ENCODE assay signal across 17 cellular contexts in genomic region chr17:78374189-78374588, GRCh38. TPM values are rescaled to one million over a fixed set of nuclear protein-coding genes. Genes with fewer than 3 reads are reported as not detected.
DNase-seq lines count a peak whose midpoint lies in the region; ATAC-seq, FAIRE-seq and TF ChIP-seq lines count a peak whose summit lies in the region.
"Had no signal": no experiment of that assay in that cellular context is flagged by ENCODE, and none has a peak within 500 bp of the region (broad histone marks: within the 10 kb centered on the region; RNA-seq: fewer than 3 reads in every experiment).

No MANE protein-coding gene starts in this region.

- dilution Hi-C loops in endothelial cell of umbilical vein (cut with MboI; ENCODE audit: extremely low pct_ligation_motif_present, low sequenced_read_pairs): no loop called here

- H2AFZ ChIP-seq in endothelial cell of umbilical vein (ENCODE audit: low read depth, low read length) (no peak overlapping the region), OCI-LY7 (ENCODE audit: low read length) (no peak overlapping the region)

- no peaks in the 10 kb centered on the region for H3K9me2 ChIP-seq in OCI-LY7 (ENCODE audit: insufficient read depth, low read length)

- no peaks in the 10 kb centered on the region for H3K27me3 ChIP-seq in endothelial cell of umbilical vein (ENCODE audit: control insufficient read depth in 2 of 2, insufficient read depth in 2 of 2, low read length in 2 of 2)
- H3K27me3 ChIP-seq: testis had no signal

- TF ChIP-seq CTCF in natural killer cell (IDR thresholded peaks at IDR 0.05) (no peak), endothelial cell of umbilical vein (IDR thresholded peaks at IDR 0.05; ENCODE audit: extremely low read depth in 1 of 2, insufficient read depth in 1 of 2, low read depth in 1 of 2, low read length in 2 of 2) (no peak), nephron (IDR thresholded peaks at IDR 0.05; ENCODE audit: unreplicated experiment in 3 of 3) (no peak), OCI-LY7 (conservative IDR thresholded peaks at IDR 0.05; ENCODE audit: low read length) (no peak)

- H3K4me1 ChIP-seq in endothelial cell of umbilical vein (ENCODE audit: control insufficient read depth, extremely low read depth, insufficient read depth, low read length) (peaks cover 28% of the 10 kb centered on the region), OCI-LY7 (ENCODE audit: insufficient read depth, low read length, poor library complexity, severe bottlenecking) (peaks cover 6% of the 10 kb centered on the region)

- POLR2A ChIA-PET in endothelial cell of umbilical vein (lab: Charles Lee): interaction anchor here (1.5 kb wide), 1 partner anchor 14 kb away, joined by 6 read pairs; the partner anchor contains the start of gene SOCS3
- POLR2A ChIA-PET in OCI-LY7 (lab: Charles Lee): no interaction called here

- H4K20me1 ChIP-seq in endothelial cell of umbilical vein (replicated peaks; ENCODE audit: control insufficient read depth, extremely low read depth, insufficient read depth, low read length) (no peaks in the 10 kb centered on the region), OCI-LY7 (ENCODE audit: insufficient read depth, low read length) (peaks cover 4% of the 10 kb centered on the region; the same call in 1 of the 2 replicates)

- H3K36me3 ChIP-seq in endothelial cell of umbilical vein (ENCODE audit: control insufficient read depth in 2 of 2, extremely low read depth in 1 of 2, insufficient read depth in 2 of 2, low read length in 2 of 2): no peaks in the 10 kb centered on the region
- H3K36me3 ChIP-seq in OCI-LY7 (ENCODE audit: insufficient read depth, low read length): no peaks in the 10 kb centered on the region

- H3K4me3 ChIP-seq in endothelial cell of umbilical vein (replicated peaks in 1 of 3; ENCODE audit: insufficient read depth in 1 of 3, low read depth in 1 of 3, low read length in 3 of 3) (no peak overlapping the region), OCI-LY7 (ENCODE audit: low read depth, low read length, poor library complexity, severe bottlenecking) (no peak overlapping the region)
- H3K4me3 ChIP-seq: A549, testis had no signal

- H3K4me3 Mint-ChIP-seq in natural killer cell treated with Interleukin-12 subunit alpha and Interleukin-12 subunit beta and Interleukin-15 and Interleukin-18, amount 100 ng/mL, for 72 hours: no peak overlapping the region
- no peak overlapping the region for H3K4me3 Mint-ChIP-seq in natural killer cell
- H3K4me3 Mint-ChIP-seq in nephron: peak overlapping the region in 1 of 3 experiments; percentile 63
- H3K4me3 Mint-ChIP-seq in stimulated activated naive B cell treated with anti-CD40 and anti-IgM and Interleukin-4, amounts not matched to agents 10 μg/mL and 1 μg/mL and 100 μg/mL, for 72 hours: no peak overlapping the region

- H3K4me2 ChIP-seq in endothelial cell of umbilical vein (ENCODE audit: insufficient read depth, low read length): peak overlapping the region; percentile 28
- H3K4me2 ChIP-seq in OCI-LY7 (ENCODE audit: low read length): no peak overlapping the region
- H3K4me2 ChIP-seq: A549 had no signal

- BruUV-seq in endothelial cell of umbilical vein (replicated peaks; lab: Mats Ljungman, UMichigan): no TSS peak
- no TSS peak for BruUV-seq in OCI-LY7 (replicated peaks; lab: Mats Ljungman, UMichigan)

- H3K9me3 ChIP-seq in endothelial cell of umbilical vein (replicated peaks; ENCODE audit: control insufficient read depth, insufficient read depth, low read length) (no peaks in the 10 kb centered on the region), OCI-LY7 (ENCODE audit: low read length) (no peaks in the 10 kb centered on the region)
- H3K9me3 ChIP-seq: A549, testis had no signal

- FAIRE-seq in endothelial cell of umbilical vein (lab: Jason Lieb, UNC): no peak
- FAIRE-seq: A549, G401.6 had no signal

- H3K9ac ChIP-seq in endothelial cell of umbilical vein (replicated peaks; ENCODE audit: extremely low read depth, insufficient read depth, low read length): peak overlapping the region; percentile 65

- no peak for TF ChIP-seq POLR2A in endothelial cell of umbilical vein (IDR thresholded peaks at IDR 0.05; ENCODE audit: low read depth, low read length)

- H3K79me2 ChIP-seq in endothelial cell of umbilical vein (ENCODE audit: control insufficient read depth, insufficient read depth, low read length): no peaks in the 10 kb centered on the region
- H3K79me2 ChIP-seq in OCI-LY7 (ENCODE audit: insufficient read depth, low read depth, low read length): peaks cover 5% of the 10 kb centered on the region

- H3K4me1 Mint-ChIP-seq in natural killer cell treated with Interleukin-12 subunit alpha and Interleukin-12 subunit beta and Interleukin-15 and Interleukin-18, amount 100 ng/mL, for 72 hours (ENCODE audit: low read depth in 2 of 2): peaks cover 22% of the 10 kb centered on the region in 2 donors
- H3K4me1 Mint-ChIP-seq in natural killer cell: peaks cover 5% of the 10 kb centered on the region in 2 donors
- peaks cover 36% of the 10 kb centered on the region for H3K4me1 Mint-ChIP-seq in nephron
- H3K4me1 Mint-ChIP-seq in stimulated activated naive B cell treated with anti-CD40 and anti-IgM and Interleukin-4, amounts not matched to agents 10 μg/mL and 1 μg/mL and 100 μg/mL, for 72 hours: peaks cover 11 to 30% of the 10 kb centered on the region in 2 donors

- H3K27ac Mint-ChIP-seq in natural killer cell treated with Interleukin-12 subunit alpha and Interleukin-12 subunit beta and Interleukin-15 and Interleukin-18, amount 100 ng/mL, for 72 hours: peak overlapping the region; percentile 1 to 79
- no peak overlapping the region for H3K27ac Mint-ChIP-seq in natural killer cell
- peak overlapping the region; percentile 71 to 89 (median 88) for H3K27ac Mint-ChIP-seq in nephron
- no peak overlapping the region for H3K27ac Mint-ChIP-seq in stimulated activated naive B cell treated with anti-CD40 and anti-IgM and Interleukin-4, amounts not matched to agents 10 μg/mL and 1 μg/mL and 100 μg/mL, for 72 hours

- H3K27ac ChIP-seq in endothelial cell of umbilical vein (ENCODE audit: insufficient read depth, low read depth, low read length) (peak overlapping the region; percentile 92), OCI-LY7 (ENCODE audit: low read depth, low read length, poor library complexity, severe bottlenecking) (no peak overlapping the region)
- H3K27ac ChIP-seq: testis, WERI-Rb-1 had no signal

- DNase-seq in natural killer cell treated with Interleukin-12 subunit alpha and Interleukin-12 subunit beta and Interleukin-15 and Interleukin-18, amount 100 ng/mL, for 72 hours (ENCODE audit: low spot score): no peak
- DNase-seq in natural killer cell: no peak
- no peak for DNase-seq in endothelial cell of umbilical vein (ENCODE audit: low read depth, low spot score)
- DNase-seq in ureter (ENCODE audit: low spot score): peak; percentile 72
- no peak for DNase-seq in OCI-LY7 (ENCODE audit: low spot score)
- no peak for DNase-seq in stimulated activated naive B cell treated with anti-CD40 and anti-IgM and Interleukin-4, amounts not matched to agents 10 μg/mL and 1 μg/mL and 100 μg/mL, for 72 hours
- no peak for DNase-seq in NCI-H146 treated with DMSO at 0.1 percent for 48 hours (lab: John Stamatoyannopoulos, UW; ENCODE audit: unreplicated experiment)
- DNase-seq: anterior cingulate cortex; NCI-H2029; NCI-H526 treated with DMSO at 0.1 percent for 48 hours; stimulated activated CD4-positive, alpha-beta T cell treated with anti-CD3 and anti-CD28 coated beads, Interleukin-15, amount 100 ng/mL, for 24 hours; testis; WERI-Rb-1 had no signal

- H3K27me3 Mint-ChIP-seq in natural killer cell treated with Interleukin-12 subunit alpha and Interleukin-12 subunit beta and Interleukin-15 and Interleukin-18, amount 100 ng/mL, for 72 hours: peaks cover 0 to 3% of the 10 kb centered on the region in 2 donors
- H3K27me3 Mint-ChIP-seq in natural killer cell (ENCODE audit: low read depth in 2 of 2) (no peaks in the 10 kb centered on the region), nephron (ENCODE audit: low read depth) (no peaks in the 10 kb centered on the region)
- peaks cover 4 to 13% of the 10 kb centered on the region in 2 donors for H3K27me3 Mint-ChIP-seq in stimulated activated naive B cell treated with anti-CD40 and anti-IgM and Interleukin-4, amounts not matched to agents 10 μg/mL and 1 μg/mL and 100 μg/mL, for 72 hours

- intact Hi-C loops in natural killer cell (cut with micrococcal nuclease): no loop called here
- intact Hi-C loops in endothelial cell of umbilical vein (cut with micrococcal nuclease): loop anchor here (1.0 to 2.0 kb wide), 3 partner anchors 9 to 31 kb away; partner anchors contain the start of gene SOCS3
- intact Hi-C loops in OCI-LY7 (cut with micrococcal nuclease; ENCODE audit: unreplicated experiment): no loop called here

- peaks cover 3% of the 10 kb centered on the region for H3K36me3 Mint-ChIP-seq in natural killer cell treated with Interleukin-12 subunit alpha and Interleukin-12 subunit beta and Interleukin-15 and Interleukin-18, amount 100 ng/mL, for 72 hours
- no peaks in the 10 kb centered on the region for H3K36me3 Mint-ChIP-seq in natural killer cell
- no peaks in the 10 kb centered on the region for H3K36me3 Mint-ChIP-seq in nephron (ENCODE audit: low read depth)
- peaks cover 0 to 5% of the 10 kb centered on the region in 2 donors for H3K36me3 Mint-ChIP-seq in stimulated activated naive B cell treated with anti-CD40 and anti-IgM and Interleukin-4, amounts not matched to agents 10 μg/mL and 1 μg/mL and 100 μg/mL, for 72 hours

- H3K9me1 ChIP-seq in endothelial cell of umbilical vein (replicated peaks; ENCODE audit: control insufficient read depth, extremely low read depth, insufficient read depth, low read length): no peaks in the 10 kb centered on the region

- CTCF ChIA-PET in endothelial cell of umbilical vein (lab: Charles Lee): interaction anchor here (1.0 to 2.8 kb wide), 9 partner anchors 8 to 334 kb away, joined by 3 to 36 read pairs (median 8); no protein-coding TSS in a partner anchor
- CTCF ChIA-PET in OCI-LY7 (lab: Charles Lee; ENCODE audit: unreplicated experiment): no interaction called here

- ATAC-seq in natural killer cell treated with Interleukin-12 subunit alpha and Interleukin-12 subunit beta and Interleukin-15 and Interleukin-18, amount 100 ng/mL, for 72 hours: no peak
- no peak for ATAC-seq in natural killer cell
- no peak for ATAC-seq in stimulated activated naive B cell treated with anti-CD40 and anti-IgM and Interleukin-4, amounts not matched to agents 10 μg/mL and 1 μg/mL and 100 μg/mL, for 72 hours (replicated peaks)
- ATAC-seq: A549, Panc1 had no signal

- H3K9me3 Mint-ChIP-seq in natural killer cell treated with Interleukin-12 subunit alpha and Interleukin-12 subunit beta and Interleukin-15 and Interleukin-18, amount 100 ng/mL, for 72 hours: no peaks in the 10 kb centered on the region
- no peaks in the 10 kb centered on the region for H3K9me3 Mint-ChIP-seq in natural killer cell
- H3K9me3 Mint-ChIP-seq in nephron: no peaks in the 10 kb centered on the region
- no peaks in the 10 kb centered on the region for H3K9me3 Mint-ChIP-seq in stimulated activated naive B cell treated with anti-CD40 and anti-IgM and Interleukin-4, amounts not matched to agents 10 μg/mL and 1 μg/mL and 100 μg/mL, for 72 hours

RNA-seq across cellular contexts. Expression of gene PGS1, which starts 4.3 kb away (rescaled TPM):
- total RNA-seq in natural killer cell treated with Interleukin-12 subunit alpha and Interleukin-12 subunit beta and Interleukin-15 and Interleukin-18, amount 100 ng/mL, for 72 hours: 100 to 1,000 TPM in 1 of 2 donors, 10 to 100 TPM in 1; 83.0 to 139 TPM
- total RNA-seq in natural killer cell (10 to 100 TPM; 47.9 to 53.6 (median 48.3) TPM), endothelial cell of umbilical vein (55.6 and 66.0 TPM in 2 replicates), ureter (73.2 TPM), OCI-LY7 (2022) (61.3 and 68.2 TPM in 2 replicates)
- 48.4 and 50.8 TPM in 2 replicates for polyA plus RNA-seq in endothelial cell of umbilical vein
- 28.4 and 36.1 TPM in 2 replicates for polyA plus RNA-seq in endothelial cell of umbilical vein (2011; cell fraction: cytosol; rRNA removed)
- 195 and 203 TPM in 2 replicates for polyA plus RNA-seq in endothelial cell of umbilical vein (2011; cell fraction: nucleus; rRNA removed)
- polyA plus RNA-seq in endothelial cell of umbilical vein (2012): 30.2 and 34.0 TPM in 2 replicates
- polyA minus RNA-seq in endothelial cell of umbilical vein: 62.5 and 77.9 TPM in 2 replicates
- polyA minus RNA-seq in endothelial cell of umbilical vein (2011; cell fraction: cytosol; rRNA and poly(A)+ RNA removed): 31.2 TPM
- 72.4 and 73.4 TPM in 2 replicates for polyA minus RNA-seq in endothelial cell of umbilical vein (2011; cell fraction: nucleus; rRNA and poly(A)+ RNA removed)
- total RNA-seq in OCI-LY7 (2014; rRNA removed; shearing (Covaris generic)): 59.6 and 67.3 TPM in 2 replicates

RNA-seq across cellular contexts. Expression of gene SOCS3, which starts 14.3 kb away (rescaled TPM):
- total RNA-seq in natural killer cell treated with Interleukin-12 subunit alpha and Interleukin-12 subunit beta and Interleukin-15 and Interleukin-18, amount 100 ng/mL, for 72 hours: 100 to 1,000 TPM; 110 to 156 TPM
- total RNA-seq in natural killer cell (10 to 100 TPM; 39.0 to 47.9 (median 43.6) TPM), endothelial cell of umbilical vein (13.6 and 14.3 TPM in 2 replicates), ureter (66.1 TPM), OCI-LY7 (2022) (not detected in 2 replicates)
- polyA plus RNA-seq in endothelial cell of umbilical vein: 6.2 and 6.6 TPM in 2 replicates
- polyA plus RNA-seq in endothelial cell of umbilical vein (2011; cell fraction: cytosol; rRNA removed): 5.3 and 7.9 TPM in 2 replicates
- 15.2 and 19.0 TPM in 2 replicates for polyA plus RNA-seq in endothelial cell of umbilical vein (2011; cell fraction: nucleus; rRNA removed)
- 12.2 and 14.3 TPM in 2 replicates for polyA plus RNA-seq in endothelial cell of umbilical vein (2012)
- polyA minus RNA-seq in endothelial cell of umbilical vein: 7.8 and 10.9 TPM in 2 replicates
- polyA minus RNA-seq in endothelial cell of umbilical vein (2011; cell fraction: cytosol; rRNA and poly(A)+ RNA removed): 31.0 TPM
- 7.3 and 17.4 TPM in 2 replicates for polyA minus RNA-seq in endothelial cell of umbilical vein (2011; cell fraction: nucleus; rRNA and poly(A)+ RNA removed)
- total RNA-seq in OCI-LY7 (2014; rRNA removed; shearing (Covaris generic)): not detected in 2 replicates

Comparison
In these comparisons a context has a peak if more than half of its experiments do, and no peak if none do; other contexts are left out.
1. H3K27ac Mint-ChIP-seq: peak in natural killer cell treated with Interleukin-12 subunit alpha and Interleukin-12 subunit beta and Interleukin-15 and Interleukin-18, amount 100 ng/mL, for 72 hours (2 of 2) and nephron (3 of 3); none in natural killer cell (0 of 2) and stimulated activated naive B cell treated with anti-CD40 and anti-IgM and Interleukin-4, amounts not matched to agents 10 μg/mL and 1 μg/mL and 100 μg/mL, for 72 hours (single experiment).
2. RNA of gene SOCS3, which starts 14.3 kb away (total RNA-seq): 110 to 156 TPM in natural killer cell treated with Interleukin-12 subunit alpha and Interleukin-12 subunit beta and Interleukin-15 and Interleukin-18, amount 100 ng/mL, for 72 hours, 66.1 TPM in ureter (single experiment), 39.0 to 47.9 TPM in natural killer cell and 13.6 to 14.3 TPM in endothelial cell of umbilical vein; not detected in OCI-LY7; every median in the first group is over 10 times any median in the second.